In the genomic region with DNA sequence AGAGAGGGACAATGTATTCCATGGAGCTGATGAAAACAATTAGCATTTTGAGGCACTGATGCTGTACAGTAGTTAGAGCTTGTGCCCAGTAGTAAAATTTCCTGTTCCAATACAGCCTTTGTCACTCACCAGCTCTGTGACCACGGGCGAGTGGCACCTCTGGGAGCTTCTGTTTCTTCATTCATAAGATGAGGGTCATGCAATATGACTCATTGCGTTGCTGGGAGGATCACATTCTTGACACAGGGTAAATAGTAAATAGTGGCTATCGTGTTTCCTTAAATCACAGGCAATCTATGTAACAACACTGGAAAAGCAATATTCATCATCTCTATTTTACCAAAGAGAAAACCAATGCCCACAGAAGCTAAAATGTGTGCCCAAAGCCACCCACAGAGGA, we compare ENCODE assay signal across 1 cellular context.
TF ChIP-seq lines count a peak whose summit lies in the region.

No MANE protein-coding gene starts in this region.

TF ChIP-seq in HepG2, 621 proteins besides CTCF, POLR2A, EP300 and RAD21 (continued from another document):
- TF ChIP-seq, protein P1, sequence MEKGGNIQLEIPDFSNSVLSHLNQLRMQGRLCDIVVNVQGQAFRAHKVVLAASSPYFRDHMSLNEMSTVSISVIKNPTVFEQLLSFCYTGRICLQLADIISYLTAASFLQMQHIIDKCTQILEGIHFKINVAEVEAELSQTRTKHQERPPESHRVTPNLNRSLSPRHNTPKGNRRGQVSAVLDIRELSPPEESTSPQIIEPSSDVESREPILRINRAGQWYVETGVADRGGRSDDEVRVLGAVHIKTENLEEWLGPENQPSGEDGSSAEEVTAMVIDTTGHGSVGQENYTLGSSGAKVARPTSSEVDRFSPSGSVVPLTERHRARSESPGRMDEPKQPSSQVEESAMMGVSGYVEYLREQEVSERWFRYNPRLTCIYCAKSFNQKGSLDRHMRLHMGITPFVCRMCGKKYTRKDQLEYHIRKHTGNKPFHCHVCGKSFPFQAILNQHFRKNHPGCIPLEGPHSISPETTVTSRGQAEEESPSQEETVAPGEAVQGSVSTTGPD (CRISPR knock-in tag; IDR thresholded peaks at IDR 0.05) = no peak
- TF ChIP-seq CHD4 (IDR thresholded peaks at IDR 0.05; ENCODE audit: borderline replicate concordance, low read length) = no peak
